In genomic region chr3:10177737-10178136, GRCh38 we compare ENCODE assay signal across 22 cellular contexts. TPM values are rescaled to one million over a fixed set of nuclear protein-coding genes. Genes with fewer than 3 reads are reported as not detected.
A peak's percentile ranks its signal among the peaks of the same experiment; 100 is the strongest.
DNase-seq lines count a peak whose midpoint lies in the region; ATAC-seq, FAIRE-seq and TF ChIP-seq lines count a peak whose summit lies in the region.
"Had no signal": no experiment of that assay in that cellular context is flagged by ENCODE, and none has a peak within 500 bp of the region (broad histone marks: within the 10 kb centered on the region; RNA-seq: fewer than 3 reads in every experiment).

No MANE protein-coding gene starts in this region.

- DNase-seq in left ventricle myocardium superior (peak; percentile 9), right atrium auricular region (ENCODE audit: low spot score) (no peak), RWPE1 (ENCODE audit: low spot score) (no peak), kidney (peak; percentile 69), MV-4-11 (lab: John Stamatoyannopoulos, UW) (no peak), mesenchymal stem cell (no peak)
- no peak for DNase-seq in activated T-helper 2 cell treated with anti-CD3 and anti-CD28 coated beads, Interferon-gamma antibody, Interleukin-2, Interleukin-4, amounts not matched to agents 10 μg/mL and 5 μg/mL and 100 μg/mL, durations not matched to agents 14 hours and 24 hours and 36 hours (ENCODE audit: low spot score)
- DNase-seq: AML-193; Calu3; CD8-positive, alpha-beta T cell; DMS79 treated with DMSO at 0.1 percent for 48 hours; EL; HCEC 1CT; HFFc6 had no signal

- H3K18ac ChIP-seq in mesenchymal stem cell (ENCODE audit: low read depth in 1 of 2, low read length in 2 of 2) = peak overlapping the region in 1 of 2 experiments; percentile 8

- CTCF ChIA-PET in RWPE1 (lab: Yijun Ruan, JAX) = no interaction called here

- H2AFZ ChIP-seq in mesenchymal stem cell (ENCODE audit: low read depth, low read length) = no peak overlapping the region
- H2AFZ ChIP-seq: GM23338 had no signal

- H3K9me3 Mint-ChIP-seq in activated T-helper 2 cell treated with anti-CD3 and anti-CD28 coated beads, Interferon-gamma antibody, Interleukin-2, Interleukin-4, amounts not matched to agents 10 μg/mL and 5 μg/mL and 100 μg/mL, durations not matched to agents 14 hours and 24 hours and 36 hours = no peaks in the 10 kb centered on the region
- H3K9me3 Mint-ChIP-seq: CD8-positive, alpha-beta T cell; GM23338; HFFc6 had no signal

- no peak overlapping the region for H2BK120ac ChIP-seq in mesenchymal stem cell (ENCODE audit: low read depth, low read length)

- peaks cover 0 to 5% of the 10 kb centered on the region in 2 donors for H3K4me1 ChIP-seq in right atrium auricular region
- H3K4me1 ChIP-seq in kidney (ENCODE audit: control insufficient read depth in 1 of 2, insufficient read depth in 1 of 2, low read depth in 1 of 2, low read length in 2 of 2) = no peaks in the 10 kb centered on the region
- peaks cover 14% of the 10 kb centered on the region for H3K4me1 ChIP-seq in mesenchymal stem cell (ENCODE audit: control insufficient read depth, insufficient read depth, low read depth, low read length)

- H2BK15ac ChIP-seq in mesenchymal stem cell (ENCODE audit: low read depth, poor library complexity, severe bottlenecking) = no peak overlapping the region

- H3K4me1 Mint-ChIP-seq in activated T-helper 2 cell treated with anti-CD3 and anti-CD28 coated beads, Interferon-gamma antibody, Interleukin-2, Interleukin-4, amounts not matched to agents 10 μg/mL and 5 μg/mL and 100 μg/mL, durations not matched to agents 14 hours and 24 hours and 36 hours (ENCODE audit: low read depth) = peaks cover 19% of the 10 kb centered on the region
- H3K4me1 Mint-ChIP-seq: GM23338 had no signal

- no peak overlapping the region for H3K27ac ChIP-seq in right atrium auricular region
- peak overlapping the region; percentile 41 for H3K27ac ChIP-seq in RWPE1
- no peak overlapping the region for H3K27ac ChIP-seq in kidney (ENCODE audit: low read depth in 2 of 2, low read length in 2 of 2)
- no peak overlapping the region for H3K27ac ChIP-seq in mesenchymal stem cell (ENCODE audit: low read length, poor library complexity, severe bottlenecking)
- H3K27ac ChIP-seq: 22Rv1, HL-60 had no signal

- no peaks in the 10 kb centered on the region for H3K9me3 ChIP-seq in right atrium auricular region
- no peaks in the 10 kb centered on the region for H3K9me3 ChIP-seq in kidney (ENCODE audit: control insufficient read depth in 1 of 2, low read length in 2 of 2)
- no peaks in the 10 kb centered on the region for H3K9me3 ChIP-seq in mesenchymal stem cell (ENCODE audit: control insufficient read depth, low read length)
- H3K9me3 ChIP-seq: A549 had no signal

- ATAC-seq in left ventricle myocardium superior = no peak
- no peak for ATAC-seq in GM18505 (IDR thresholded peaks at IDR 0.05; ENCODE audit: unreplicated experiment)
- ATAC-seq: A549; CD8-positive, alpha-beta T cell; GM23338 had no signal

- H3K27me3 Mint-ChIP-seq in activated T-helper 2 cell treated with anti-CD3 and anti-CD28 coated beads, Interferon-gamma antibody, Interleukin-2, Interleukin-4, amounts not matched to agents 10 μg/mL and 5 μg/mL and 100 μg/mL, durations not matched to agents 14 hours and 24 hours and 36 hours (ENCODE audit: low read depth) = no peaks in the 10 kb centered on the region

- H3K4me3 ChIP-seq in right atrium auricular region = no peak overlapping the region
- no peak overlapping the region for H3K4me3 ChIP-seq in kidney (ENCODE audit: low read length in 2 of 2)
- H3K4me3 ChIP-seq in mesenchymal stem cell (ENCODE audit: insufficient read depth in 1 of 2, low read depth in 1 of 2, low read length in 2 of 2) = no peak overlapping the region
- H3K4me3 ChIP-seq: A549, GM23338 had no signal

- H2AK5ac ChIP-seq in mesenchymal stem cell (ENCODE audit: low read length, severe bottlenecking) = no peak overlapping the region

- H4K8ac ChIP-seq in mesenchymal stem cell (ENCODE audit: low read length) = no peak overlapping the region

- H3K9ac ChIP-seq in kidney (ENCODE audit: low read length in 2 of 2) = no peak overlapping the region
- no peak overlapping the region for H3K9ac ChIP-seq in mesenchymal stem cell (ENCODE audit: low read length)

- no peak overlapping the region for H3K4me3 Mint-ChIP-seq in activated T-helper 2 cell treated with anti-CD3 and anti-CD28 coated beads, Interferon-gamma antibody, Interleukin-2, Interleukin-4, amounts not matched to agents 10 μg/mL and 5 μg/mL and 100 μg/mL, durations not matched to agents 14 hours and 24 hours and 36 hours (ENCODE audit: low read depth)
- H3K4me3 Mint-ChIP-seq: CD8-positive, alpha-beta T cell; GM23338; HFFc6 had no signal

- H3K4ac ChIP-seq in mesenchymal stem cell (ENCODE audit: low read depth in 1 of 2, low read length in 2 of 2) = no peak overlapping the region

- POLR2A ChIA-PET in RWPE1 (lab: Yijun Ruan, JAX; ENCODE audit: low non-redundant PET) = no interaction called here

- peaks cover 9% of the 10 kb centered on the region for H3K79me1 ChIP-seq in mesenchymal stem cell (replicated peaks; ENCODE audit: low read length, poor library complexity, severe bottlenecking)

- no peak overlapping the region for H2BK12ac ChIP-seq in mesenchymal stem cell (ENCODE audit: low read length in 2 of 2)

- no peaks in the 10 kb centered on the region for H3K36me3 Mint-ChIP-seq in activated T-helper 2 cell treated with anti-CD3 and anti-CD28 coated beads, Interferon-gamma antibody, Interleukin-2, Interleukin-4, amounts not matched to agents 10 μg/mL and 5 μg/mL and 100 μg/mL, durations not matched to agents 14 hours and 24 hours and 36 hours (ENCODE audit: low read depth)

- 95% methylated on average over 10 of the region's 12 CpGs for WGBS in mesenchymal stem cell

- no peak for TF ChIP-seq CTCF in right atrium auricular region (IDR thresholded peaks at IDR 0.05)
- no peak for TF ChIP-seq CTCF in RWPE1 (conservative IDR thresholded peaks at IDR 0.05; ENCODE audit: low read depth)
- TF ChIP-seq CTCF in kidney (IDR thresholded peaks at IDR 0.05; ENCODE audit: borderline replicate concordance, extremely low read depth, insufficient read depth) = no peak

- H4K91ac ChIP-seq in mesenchymal stem cell (ENCODE audit: low read length) = no peak overlapping the region

- no peaks in the 10 kb centered on the region for H3K36me3 ChIP-seq in right atrium auricular region
- H3K36me3 ChIP-seq in kidney (ENCODE audit: control insufficient read depth in 1 of 2, insufficient read depth in 2 of 2, low read length in 2 of 2) = no peaks in the 10 kb centered on the region
- H3K36me3 ChIP-seq in mesenchymal stem cell (ENCODE audit: control insufficient read depth in 1 of 2, insufficient read depth in 2 of 2, low read depth in 1 of 2, low read length in 2 of 2) = peaks cover 23 to 46% of the 10 kb centered on the region in 2 experiments

- no peak overlapping the region for H3K4me2 ChIP-seq in mesenchymal stem cell (ENCODE audit: low read length, poor library complexity, severe bottlenecking)
- H3K4me2 ChIP-seq: A549, GM23338 had no signal

- no peak overlapping the region for H3K23ac ChIP-seq in mesenchymal stem cell (ENCODE audit: low read length in 2 of 2)

- H3K27me3 ChIP-seq in right atrium auricular region (no peaks in the 10 kb centered on the region), mesenchymal stem cell (ENCODE audit: control insufficient read depth in 1 of 2, insufficient read depth in 1 of 2, low read length in 2 of 2) (no peaks in the 10 kb centered on the region)

- TF ChIP-seq POLR2A in GM18505 (IDR thresholded peaks at IDR 0.05; ENCODE audit: borderline replicate concordance, extremely low read depth, insufficient read depth, insufficient read length) = no peak

- intact Hi-C loops in left ventricle myocardium superior (cut with micrococcal nuclease) (no loop called here), kidney (cut with DNase I) (no loop called here)
- intact Hi-C loops in activated T-helper 2 cell treated with anti-CD3 and anti-CD28 coated beads, Interferon-gamma antibody, Interleukin-2, Interleukin-4, amounts not matched to agents 10 μg/mL and 5 μg/mL and 100 μg/mL, durations not matched to agents 14 hours and 24 hours and 36 hours (cut with micrococcal nuclease) = no loop called here

- no peak overlapping the region for H3K27ac Mint-ChIP-seq in activated T-helper 2 cell treated with anti-CD3 and anti-CD28 coated beads, Interferon-gamma antibody, Interleukin-2, Interleukin-4, amounts not matched to agents 10 μg/mL and 5 μg/mL and 100 μg/mL, durations not matched to agents 14 hours and 24 hours and 36 hours
- H3K27ac Mint-ChIP-seq: GM23338, HFFc6 had no signal

- no peak for FAIRE-seq in kidney (lab: Jason Lieb, UNC)
- FAIRE-seq: A549, GM12891, GM18507, H54 had no signal

- H3K14ac ChIP-seq in mesenchymal stem cell (ENCODE audit: low read length in 2 of 2) = no peak overlapping the region

- H2BK5ac ChIP-seq in mesenchymal stem cell (ENCODE audit: low read depth, low read length, poor library complexity, severe bottlenecking) = no peak overlapping the region

RNA-seq across cellular contexts. Expression of gene IRAK2, which starts 13.0 kb away (rescaled TPM):
- total RNA-seq in left ventricle myocardium superior (1.3 TPM), right atrium auricular region (1 to 10 TPM; 1.1 to 2.8 TPM), kidney (8.9 TPM)
- polyA plus RNA-seq in kidney (ENCODE audit: insufficient read depth, low read depth, low replicate concordance) = 1.2 TPM
- total RNA-seq in activated T-helper 2 cell treated with anti-CD3 and anti-CD28 coated beads, Interferon-gamma antibody, Interleukin-2, Interleukin-4, amounts not matched to agents 10 μg/mL and 5 μg/mL and 100 μg/mL, durations not matched to agents 14 hours and 24 hours and 36 hours = 2.4 and 2.6 TPM in 2 replicates
- 2.6 TPM for polyA plus RNA-seq in mesenchymal stem cell (2013, experiment 1 of 2)
- polyA plus RNA-seq in mesenchymal stem cell (2013, experiment 2 of 2) = 2.4 TPM

RNA-seq across cellular contexts. Expression of gene VHL, which starts 36.2 kb away (rescaled TPM):
- total RNA-seq in left ventricle myocardium superior (11.1 TPM), right atrium auricular region (10 to 100 TPM; 14.1 to 16.5 TPM), kidney (40.0 TPM)
- polyA plus RNA-seq in kidney (ENCODE audit: insufficient read depth, low read depth, low replicate concordance) = 11.7 TPM
- total RNA-seq in activated T-helper 2 cell treated with anti-CD3 and anti-CD28 coated beads, Interferon-gamma antibody, Interleukin-2, Interleukin-4, amounts not matched to agents 10 μg/mL and 5 μg/mL and 100 μg/mL, durations not matched to agents 14 hours and 24 hours and 36 hours = 54.0 and 54.9 TPM in 2 replicates
- 24.4 TPM for polyA plus RNA-seq in mesenchymal stem cell (2013, experiment 1 of 2)
- 25.7 TPM for polyA plus RNA-seq in mesenchymal stem cell (2013, experiment 2 of 2)

Comparison
In these comparisons a context has a peak if more than half of its experiments do, and no peak if none do; other contexts are left out.
1. DNase-seq: peak in left ventricle myocardium superior (single experiment) and kidney (single experiment); none in right atrium auricular region (single experiment), RWPE1 (single experiment), MV-4-11 (single experiment), activated T-helper 2 cell treated with anti-CD3 and anti-CD28 coated beads, Interferon-gamma antibody, Interleukin-2, Interleukin-4, amounts not matched to agents 10 μg/mL and 5 μg/mL and 100 μg/mL, durations not matched to agents 14 hours and 24 hours and 36 hours (single experiment) and mesenchymal stem cell (single experiment).